In the genomic region with DNA sequence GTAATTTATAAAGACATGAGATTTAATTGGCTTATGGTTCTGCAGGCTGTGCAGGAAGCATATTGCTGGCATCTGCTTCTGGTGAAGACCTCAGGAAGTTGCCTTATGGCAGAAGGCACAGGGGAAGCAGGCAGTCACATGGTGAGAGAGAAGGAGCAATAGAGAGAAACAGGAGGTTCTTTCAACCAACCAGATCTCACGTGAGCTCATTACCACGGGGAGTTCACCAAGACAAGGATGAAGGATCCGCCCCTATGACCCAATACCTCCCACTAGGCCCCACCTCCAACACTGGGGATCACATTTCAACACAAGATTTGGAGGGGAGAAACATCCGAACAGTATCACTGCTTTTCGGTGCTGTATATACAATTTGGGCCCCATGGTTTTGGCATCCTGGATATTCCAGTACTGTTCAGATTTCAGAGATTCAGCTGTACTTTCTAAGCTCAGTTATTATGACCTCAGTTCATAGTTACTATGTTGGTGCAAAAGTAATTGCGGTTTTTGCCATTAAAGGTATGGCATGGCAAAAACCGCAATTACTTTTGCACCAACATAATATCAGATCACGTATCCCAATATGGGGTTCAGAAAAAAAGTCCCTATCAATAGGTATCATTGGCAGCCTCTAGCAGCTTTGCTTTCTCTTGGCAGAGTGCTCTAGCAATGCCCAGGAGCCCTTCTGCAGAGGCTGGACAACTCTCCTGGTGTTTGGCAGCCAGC, we compare ENCODE assay signal across 1 cellular context.
TF ChIP-seq lines count a peak whose summit lies in the region.

No MANE protein-coding gene starts in this region.

TF ChIP-seq in H1, 55 proteins besides CTCF, POLR2A, EP300 and RAD21:
- TF ChIP-seq CTBP2 (IDR thresholded peaks at IDR 0.05; ENCODE audit: borderline replicate concordance, insufficient read depth, insufficient read length, low read length) (no peak), ATF3 (IDR thresholded peaks at IDR 0.05; ENCODE audit: insufficient read depth, low read depth, low read length) (no peak), NANOG (IDR thresholded peaks at IDR 0.05; ENCODE audit: insufficient read depth, low read depth, low read length, poor library complexity, severe bottlenecking) (no peak), SRF (IDR thresholded peaks at IDR 0.05; ENCODE audit: low read depth, low read length) (no peak), POU5F1 (IDR thresholded peaks at IDR 0.05; ENCODE audit: low read depth, low read length) (no peak), KDM4A (IDR thresholded peaks at IDR 0.05; ENCODE audit: low read depth, low read length, severe bottlenecking) (no peak), TBP (IDR thresholded peaks at IDR 0.05; ENCODE audit: low read depth, low read length) (no peak), SP4 (IDR thresholded peaks at IDR 0.05; ENCODE audit: low read length) (no peak), EGR1 (IDR thresholded peaks at IDR 0.05; ENCODE audit: borderline replicate concordance, low read depth, low read length) (no peak), RBBP5 (IDR thresholded peaks at IDR 0.05; ENCODE audit: borderline replicate concordance, low read depth, low read length) (no peak), JUN (IDR thresholded peaks at IDR 0.05; ENCODE audit: low read depth, low read length) (no peak), GTF2F1 (IDR thresholded peaks at IDR 0.05; ENCODE audit: borderline replicate concordance, low read depth, low read length) (no peak), MAX (IDR thresholded peaks at IDR 0.05) (peak; percentile 74), BRCA1 (IDR thresholded peaks at IDR 0.05; ENCODE audit: low read depth, low read length) (no peak), FOSL1 (IDR thresholded peaks at IDR 0.05; ENCODE audit: insufficient read depth, low read depth, low read length) (no peak), SP2 (IDR thresholded peaks at IDR 0.05; ENCODE audit: low read length) (no peak), CBX8 (IDR thresholded peaks at IDR 0.05; ENCODE audit: borderline replicate concordance, low read depth, low read length) (no peak), POLR2AphosphoS5 (IDR thresholded peaks at IDR 0.05; ENCODE audit: low read depth, low read length) (no peak), CHD1 (IDR thresholded peaks at IDR 0.05; ENCODE audit: low read depth, low read length) (no peak), CEBPB (IDR thresholded peaks at IDR 0.05; ENCODE audit: low read depth, low read length) (peak; percentile 78), SP1 (IDR thresholded peaks at IDR 0.05; ENCODE audit: low read depth, low read length) (no peak), ZNF274 (IDR thresholded peaks at IDR 0.05; ENCODE audit: borderline replicate concordance, extremely low read depth, low read length) (no peak), NRF1 (IDR thresholded peaks at IDR 0.05; ENCODE audit: low read depth, low read length) (no peak)
- TF ChIP-seq, protein P1, sequence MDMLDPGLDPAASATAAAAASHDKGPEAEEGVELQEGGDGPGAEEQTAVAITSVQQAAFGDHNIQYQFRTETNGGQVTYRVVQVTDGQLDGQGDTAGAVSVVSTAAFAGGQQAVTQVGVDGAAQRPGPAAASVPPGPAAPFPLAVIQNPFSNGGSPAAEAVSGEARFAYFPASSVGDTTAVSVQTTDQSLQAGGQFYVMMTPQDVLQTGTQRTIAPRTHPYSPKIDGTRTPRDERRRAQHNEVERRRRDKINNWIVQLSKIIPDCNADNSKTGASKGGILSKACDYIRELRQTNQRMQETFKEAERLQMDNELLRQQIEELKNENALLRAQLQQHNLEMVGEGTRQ (IDR thresholded peaks at IDR 0.05; ENCODE audit: low read length) = 0 out of 2 replicates have a peak, but pooled peaks have one; percentile 17
- TF ChIP-seq, protein P2, sequence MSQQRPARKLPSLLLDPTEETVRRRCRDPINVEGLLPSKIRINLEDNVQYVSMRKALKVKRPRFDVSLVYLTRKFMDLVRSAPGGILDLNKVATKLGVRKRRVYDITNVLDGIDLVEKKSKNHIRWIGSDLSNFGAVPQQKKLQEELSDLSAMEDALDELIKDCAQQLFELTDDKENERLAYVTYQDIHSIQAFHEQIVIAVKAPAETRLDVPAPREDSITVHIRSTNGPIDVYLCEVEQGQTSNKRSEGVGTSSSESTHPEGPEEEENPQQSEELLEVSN (IDR thresholded peaks at IDR 0.05) = peak; percentile 71
